12 cellular contexts compared by ENCODE assay signal in genomic region chr9:112299514-112299913, GRCh38. TPM values are rescaled to one million over a fixed set of nuclear protein-coding genes. Genes with fewer than 3 reads are reported as not detected.
A peak's percentile ranks its signal among the peaks of the same experiment; 100 is the strongest.
DNase-seq lines count a peak whose midpoint lies in the region; FAIRE-seq and TF ChIP-seq lines count a peak whose summit lies in the region.
"Had no signal": no experiment of that assay in that cellular context is flagged by ENCODE, and none has a peak within 500 bp of the region (broad histone marks: within the 10 kb centered on the region; RNA-seq: fewer than 3 reads in every experiment).

No MANE protein-coding gene starts in this region.

- H3K79me1 ChIP-seq in mesenchymal stem cell (replicated peaks; ENCODE audit: low read length, poor library complexity, severe bottlenecking): peaks cover 3% of the 10 kb centered on the region

- in situ Hi-C loops in Caki2 (cut with HindIII; ENCODE audit: low pct_unique_long_range_greater_than_20kb, low sequenced_read_pairs): no loop called here

- H4K8ac ChIP-seq in mesenchymal stem cell (ENCODE audit: low read length): no peak overlapping the region

- H3K27ac Mint-ChIP-seq in immature natural killer cell: peak overlapping the region in 3 of 6 donors; percentile 9 to 70 (median 42)

- peaks cover 0 to 2% (median 0%) of the 10 kb centered on the region in 3 donors for H3K27me3 Mint-ChIP-seq in immature natural killer cell (ENCODE audit: low read depth in 3 of 3)

- POLR2A ChIA-PET in endothelial cell of umbilical vein (lab: Charles Lee): no interaction called here
- POLR2A ChIA-PET in A673 (lab: Charles Lee; ENCODE audit: low non-redundant PET): no interaction called here

- H3K27ac ChIP-seq in endothelial cell of umbilical vein (ENCODE audit: insufficient read depth, low read depth, low read length) (peak overlapping the region; percentile 26), mesenchymal stem cell (ENCODE audit: low read length, poor library complexity, severe bottlenecking) (no peak overlapping the region), A673 (ENCODE audit: low read depth, low read length, poor library complexity, severe bottlenecking) (no peak overlapping the region)
- H3K27ac ChIP-seq: neutrophil, thyroid gland had no signal

- H3K23ac ChIP-seq in mesenchymal stem cell (ENCODE audit: low read length in 2 of 2): no peak overlapping the region

- H3K9ac ChIP-seq in endothelial cell of umbilical vein (replicated peaks; ENCODE audit: extremely low read depth, insufficient read depth, low read length) (no peak overlapping the region), mesenchymal stem cell (ENCODE audit: low read length) (peak overlapping the region; percentile 41)

- H3K9me3 Mint-ChIP-seq in immature natural killer cell: no peaks in the 10 kb centered on the region

- H3K4me2 ChIP-seq in endothelial cell of umbilical vein (ENCODE audit: insufficient read depth, low read length) (peak overlapping the region; percentile 61), mesenchymal stem cell (ENCODE audit: low read length, poor library complexity, severe bottlenecking) (peak overlapping the region; percentile 11)

- no peak overlapping the region for H3K4ac ChIP-seq in mesenchymal stem cell (ENCODE audit: low read depth in 1 of 2, low read length in 2 of 2)

- H3K4me3 Mint-ChIP-seq in immature natural killer cell: no peak overlapping the region

- H3K36me3 Mint-ChIP-seq in immature natural killer cell: no peaks in the 10 kb centered on the region

- peaks cover 3% of the 10 kb centered on the region for H4K20me1 ChIP-seq in endothelial cell of umbilical vein (replicated peaks; ENCODE audit: control insufficient read depth, extremely low read depth, insufficient read depth, low read length)

- H2BK15ac ChIP-seq in mesenchymal stem cell (ENCODE audit: low read depth, poor library complexity, severe bottlenecking): no peak overlapping the region

- H2BK120ac ChIP-seq in mesenchymal stem cell (ENCODE audit: low read depth, low read length): no peak overlapping the region

- H2BK5ac ChIP-seq in mesenchymal stem cell (ENCODE audit: low read depth, low read length, poor library complexity, severe bottlenecking): no peak overlapping the region

- H3K14ac ChIP-seq in mesenchymal stem cell (ENCODE audit: low read length in 2 of 2): no peak overlapping the region

- no peak overlapping the region for H2BK12ac ChIP-seq in mesenchymal stem cell (ENCODE audit: low read length in 2 of 2)

- H3K4me1 ChIP-seq in endothelial cell of umbilical vein (ENCODE audit: control insufficient read depth, extremely low read depth, insufficient read depth, low read length) (peaks cover 12% of the 10 kb centered on the region), mesenchymal stem cell (ENCODE audit: control insufficient read depth, insufficient read depth, low read depth, low read length) (peaks cover 3% of the 10 kb centered on the region), A673 (ENCODE audit: insufficient read depth, low read length, poor library complexity, severe bottlenecking) (peaks cover 8% of the 10 kb centered on the region)

- H3K4me1 Mint-ChIP-seq in immature natural killer cell: peaks cover 58 to 82% of the 10 kb centered on the region in 2 donors

- dilution Hi-C loops in endothelial cell of umbilical vein (cut with MboI; ENCODE audit: extremely low pct_ligation_motif_present, low sequenced_read_pairs): no loop called here

- DNase-seq in Caki2 (ENCODE audit: low read depth): peak; percentile 40
- peak; percentile 72 for DNase-seq in LHCN-M2 (ENCODE audit: low read depth)
- DNase-seq in endothelial cell of umbilical vein (ENCODE audit: low read depth, low spot score): peak; percentile 76
- DNase-seq in mesenchymal stem cell: peak; percentile 45
- no peak for DNase-seq in immature natural killer cell
- no peak for DNase-seq in NCI-H1092 (lab: John Stamatoyannopoulos, UW)
- DNase-seq in A673 (ENCODE audit: low spot score): no peak
- DNase-seq in NCI-H1105 (lab: John Stamatoyannopoulos, UW): no peak
- DNase-seq: activated T-cell treated with anti-CD3 and anti-CD28 coated beads for 4 hours, DMS153, thyroid gland had no signal

- CTCF ChIA-PET in endothelial cell of umbilical vein (lab: Charles Lee): interaction anchor here (1.4 kb wide), 1 partner anchor 10 kb away, joined by 3 read pairs; no protein-coding TSS in a partner anchor
- CTCF ChIA-PET in A673 (lab: Charles Lee): no interaction called here

- H3K18ac ChIP-seq in mesenchymal stem cell (ENCODE audit: low read depth in 1 of 2, low read length in 2 of 2): peak overlapping the region in 1 of 2 experiments; percentile 54

- H2AFZ ChIP-seq in endothelial cell of umbilical vein (ENCODE audit: low read depth, low read length) (no peak overlapping the region), mesenchymal stem cell (ENCODE audit: low read depth, low read length) (no peak overlapping the region)

- H3K9me3 ChIP-seq in endothelial cell of umbilical vein (replicated peaks; ENCODE audit: control insufficient read depth, insufficient read depth, low read length) (no peaks in the 10 kb centered on the region), mesenchymal stem cell (ENCODE audit: control insufficient read depth, low read length) (no peaks in the 10 kb centered on the region), A673 (ENCODE audit: low read depth, low read length, poor library complexity, severe bottlenecking) (no peaks in the 10 kb centered on the region)
- H3K9me3 ChIP-seq: neutrophil, thyroid gland had no signal

- BruUV-seq in endothelial cell of umbilical vein (replicated peaks; lab: Mats Ljungman, UMichigan) (no TSS peak), A673 (replicated peaks; lab: Mats Ljungman, UMichigan) (no TSS peak)

- no peaks in the 10 kb centered on the region for H3K9me1 ChIP-seq in endothelial cell of umbilical vein (replicated peaks; ENCODE audit: control insufficient read depth, extremely low read depth, insufficient read depth, low read length)

- H3K27me3 ChIP-seq in endothelial cell of umbilical vein (ENCODE audit: control insufficient read depth in 2 of 2, insufficient read depth in 2 of 2, low read length in 2 of 2) (no peaks in the 10 kb centered on the region), mesenchymal stem cell (ENCODE audit: control insufficient read depth in 1 of 2, insufficient read depth in 1 of 2, low read length in 2 of 2) (no peaks in the 10 kb centered on the region), A673 (replicated peaks; ENCODE audit: insufficient read depth, low read depth, low read length, poor library complexity) (no peaks in the 10 kb centered on the region)
- H3K27me3 ChIP-seq: neutrophil, thyroid gland had no signal

- no peak overlapping the region for H4K91ac ChIP-seq in mesenchymal stem cell (ENCODE audit: low read length)

- H2AK5ac ChIP-seq in mesenchymal stem cell (ENCODE audit: low read length, severe bottlenecking): no peak overlapping the region

- TF ChIP-seq POLR2A in endothelial cell of umbilical vein (IDR thresholded peaks at IDR 0.05; ENCODE audit: low read depth, low read length): no peak

- TF ChIP-seq CTCF in endothelial cell of umbilical vein (IDR thresholded peaks at IDR 0.05; ENCODE audit: extremely low read depth in 1 of 2, insufficient read depth in 1 of 2, low read depth in 1 of 2, low read length in 2 of 2) (no peak), A673 (conservative IDR thresholded peaks at IDR 0.05; ENCODE audit: low read depth, low read length) (no peak)

- H3K36me3 ChIP-seq in endothelial cell of umbilical vein (ENCODE audit: control insufficient read depth in 2 of 2, extremely low read depth in 1 of 2, insufficient read depth in 2 of 2, low read length in 2 of 2): no peaks in the 10 kb centered on the region
- peaks cover 7 to 16% of the 10 kb centered on the region in 2 experiments for H3K36me3 ChIP-seq in mesenchymal stem cell (ENCODE audit: control insufficient read depth in 1 of 2, insufficient read depth in 2 of 2, low read depth in 1 of 2, low read length in 2 of 2)
- H3K36me3 ChIP-seq in A673 (ENCODE audit: insufficient read depth, low read length, poor library complexity, severe bottlenecking): no peaks in the 10 kb centered on the region
- H3K36me3 ChIP-seq: thyroid gland had no signal

- intact Hi-C loops in endothelial cell of umbilical vein (cut with micrococcal nuclease) (no loop called here), A673 (cut with micrococcal nuclease; ENCODE audit: unreplicated experiment) (no loop called here)

- H3K79me2 ChIP-seq in endothelial cell of umbilical vein (ENCODE audit: control insufficient read depth, insufficient read depth, low read length): peaks cover 83% of the 10 kb centered on the region

- no peak overlapping the region for H3K4me3 ChIP-seq in endothelial cell of umbilical vein (replicated peaks in 1 of 3; ENCODE audit: insufficient read depth in 1 of 3, low read depth in 1 of 3, low read length in 3 of 3)
- H3K4me3 ChIP-seq in mesenchymal stem cell (ENCODE audit: insufficient read depth in 1 of 2, low read depth in 1 of 2, low read length in 2 of 2): peak overlapping the region in 1 of 2 experiments; percentile 2
- no peak overlapping the region for H3K4me3 ChIP-seq in A673 (ENCODE audit: low read depth, low read length, poor library complexity, severe bottlenecking)
- H3K4me3 ChIP-seq: thyroid gland had no signal

- FAIRE-seq in endothelial cell of umbilical vein (lab: Jason Lieb, UNC): peak; percentile 77

TF ChIP-seq in endothelial cell of umbilical vein, 7 proteins besides CTCF, POLR2A, EP300 and RAD21:
- TF ChIP-seq FOS (IDR thresholded peaks at IDR 0.05; ENCODE audit: borderline replicate concordance, insufficient read depth, low read length) (peak; percentile 15), MAX (IDR thresholded peaks at IDR 0.05; ENCODE audit: insufficient read depth, insufficient read length) (no peak)

RNA-seq across cellular contexts. Expression of gene PTBP3, which starts 33.9 kb away (rescaled TPM):
- total RNA-seq in Caki2 (2014; rRNA removed; shearing (Covaris generic); ENCODE audit: low replicate concordance): 30.6 and 33.2 TPM in 2 replicates
- 31.7 and 35.7 TPM in 2 replicates for total RNA-seq in LHCN-M2 (2014; rRNA removed)
- polyA plus RNA-seq in LHCN-M2 (2012): 9.1 TPM
- 73.2 and 75.0 TPM in 2 replicates for total RNA-seq in endothelial cell of umbilical vein
- polyA plus RNA-seq in endothelial cell of umbilical vein: 42.4 and 49.5 TPM in 2 replicates
- polyA plus RNA-seq in endothelial cell of umbilical vein (2011; cell fraction: cytosol; rRNA removed): 28.9 and 33.2 TPM in 2 replicates
- 29.8 and 35.3 TPM in 2 replicates for polyA plus RNA-seq in endothelial cell of umbilical vein (2011; cell fraction: nucleus; rRNA removed)
- polyA plus RNA-seq in endothelial cell of umbilical vein (2012): 21.2 and 32.0 TPM in 2 replicates
- 87.6 and 106 TPM in 2 replicates for polyA minus RNA-seq in endothelial cell of umbilical vein
- polyA minus RNA-seq in endothelial cell of umbilical vein (2011; cell fraction: cytosol; rRNA and poly(A)+ RNA removed): 23.7 TPM
- polyA minus RNA-seq in endothelial cell of umbilical vein (2011; cell fraction: nucleus; rRNA and poly(A)+ RNA removed): 34.5 and 49.3 TPM in 2 replicates
- polyA plus RNA-seq in mesenchymal stem cell (2013, experiment 1 of 2): 26.7 TPM
- polyA plus RNA-seq in mesenchymal stem cell (2013, experiment 2 of 2): 25.9 TPM
- 10 to 100 TPM; 42.5 to 49.0 (median 42.9) TPM for polyA plus RNA-seq in immature natural killer cell
- 53.1 and 57.1 TPM in 2 replicates for total RNA-seq in A673 (2021)

Comparison
In these comparisons a context has a peak if more than half of its experiments do, and no peak if none do; other contexts are left out.
1. DNase-seq: peak in Caki2 (single experiment), LHCN-M2 (single experiment), endothelial cell of umbilical vein (single experiment) and mesenchymal stem cell (single experiment); none in immature natural killer cell (0 of 3), NCI-H1092 (single experiment), A673 (single experiment) and NCI-H1105 (single experiment).